In genomic region chr11:3880724-3881123, GRCh38 we compare ENCODE assay signal across 1 cellular context.
TF ChIP-seq lines count a peak whose summit lies in the region.

No MANE protein-coding gene starts in this region.

TF ChIP-seq in HepG2, 621 proteins besides CTCF, POLR2A, EP300 and RAD21 (continued from another document):
- no peak for TF ChIP-seq ZNF407 (CRISPR knock-in tag; IDR thresholded peaks at IDR 0.05; ENCODE audit: not compliant biosample characterization)
- no peak for TF ChIP-seq DNMT1 (CRISPR knock-in tag; IDR thresholded peaks at IDR 0.05)
- no peak for TF ChIP-seq MAFF (IDR thresholded peaks at IDR 0.05; ENCODE audit: low read depth, low read length)
- peak; percentile 14 for TF ChIP-seq HNRNPK (IDR thresholded peaks at IDR 0.05; ENCODE audit: low read depth, low read length, poor library complexity, severe bottlenecking)
- no peak for TF ChIP-seq GPBP1L1 (CRISPR knock-in tag; IDR thresholded peaks at IDR 0.05)
- no peak for TF ChIP-seq ZNF207 (IDR thresholded peaks at IDR 0.05; ENCODE audit: borderline replicate concordance)
- no peak for TF ChIP-seq SNAPC5 (CRISPR knock-in tag; IDR thresholded peaks at IDR 0.05; ENCODE audit: borderline replicate concordance)
- TF ChIP-seq ZNF691 (CRISPR knock-in tag; IDR thresholded peaks at IDR 0.05; ENCODE audit: borderline replicate concordance, low read depth) = no peak
- TF ChIP-seq DR1 (CRISPR knock-in tag; IDR thresholded peaks at IDR 0.05) = no peak
- no peak for TF ChIP-seq HOXD1 (CRISPR knock-in tag; IDR thresholded peaks at IDR 0.05)
- TF ChIP-seq CSRNP2 (CRISPR knock-in tag; conservative IDR thresholded peaks at IDR 0.05; ENCODE audit: low read depth) = no peak
- 0 out of 2 replicates have a peak, but pooled peaks have one; percentile 47 for TF ChIP-seq ZNF644 (CRISPR knock-in tag; IDR thresholded peaks at IDR 0.05; ENCODE audit: low read depth)
- peak; percentile 62; the same call in 1 of the 2 replicates for TF ChIP-seq ZNF292 (CRISPR knock-in tag; IDR thresholded peaks at IDR 0.05; ENCODE audit: borderline replicate concordance, low read depth)
- no peak for TF ChIP-seq CBX2 (IDR thresholded peaks at IDR 0.05; ENCODE audit: low read depth, low read length)
- no peak for TF ChIP-seq CBX2 (CRISPR knock-in tag; IDR thresholded peaks at IDR 0.05; ENCODE audit: low read depth)
- no peak for TF ChIP-seq TRIM24 (CRISPR knock-in tag; IDR thresholded peaks at IDR 0.05)
- no peak for TF ChIP-seq NR1H2 (CRISPR knock-in tag; IDR thresholded peaks at IDR 0.05; ENCODE audit: borderline replicate concordance, low read depth)
- TF ChIP-seq SP4 (CRISPR knock-in tag; IDR thresholded peaks at IDR 0.05) = no peak
- TF ChIP-seq ZNF891 (CRISPR knock-in tag; IDR thresholded peaks at IDR 0.05) = no peak
- no peak for TF ChIP-seq ZNF747 (CRISPR knock-in tag; IDR thresholded peaks at IDR 0.05; ENCODE audit: borderline replicate concordance)
